ENCODE assay signal across 1 cellular context in genomic region chr1:21439721-21440629, GRCh38.
TF ChIP-seq lines count a peak whose summit lies in the region.

Gene NBPF3 (plus strand): TSS chr1:21440137. CDS start chr1:21445087, 4,950 bp downstream.

TF ChIP-seq in K562, 482 proteins besides CTCF, POLR2A, EP300 and RAD21 (continued from another document and continues in another):
- no peak for TF ChIP-seq E2F8 (IDR thresholded peaks at IDR 0.05; ENCODE audit: low read depth, partially characterized antibody)
- TF ChIP-seq NELFE (IDR thresholded peaks at IDR 0.05; ENCODE audit: insufficient read depth, insufficient read length) = no peak
- no peak for TF ChIP-seq ATF2 (CRISPR knock-in tag; IDR thresholded peaks at IDR 0.05)
- TF ChIP-seq E2F6 (IDR thresholded peaks at IDR 0.05; ENCODE audit: borderline replicate concordance in 1 of 2, extremely low read depth in 1 of 2, insufficient read depth in 1 of 2, insufficient read length in 1 of 2, low read depth in 1 of 2, low read length in 1 of 2, poor library complexity in 1 of 2, severe bottlenecking in 1 of 2) = peak; percentile 11 to 27
- TF ChIP-seq E2F5 (CRISPR knock-in tag; IDR thresholded peaks at IDR 0.05) = no peak
- no peak for TF ChIP-seq NFRKB (IDR thresholded peaks at IDR 0.05; ENCODE audit: low read depth)
- no peak for TF ChIP-seq RUNX1 (IDR thresholded peaks at IDR 0.05; ENCODE audit: low read depth)
- 0 out of 4 replicates have a peak, but pooled peaks of 1 of the 2 experiments have one; percentile 26 for TF ChIP-seq FOXK2 (conservative IDR thresholded peaks at IDR 0.05 in 1 of 2, IDR thresholded peaks at IDR 0.05 in 1 of 2; ENCODE audit: low read depth in 2 of 2)
- no peak for TF ChIP-seq MLX (CRISPR knock-in tag; conservative IDR thresholded peaks at IDR 0.05)
- TF ChIP-seq E2F4 (CRISPR knock-in tag; IDR thresholded peaks at IDR 0.05; ENCODE audit: low read depth) = no peak
- TF ChIP-seq FOXA1 (IDR thresholded peaks at IDR 0.05; ENCODE audit: borderline replicate concordance) = no peak
- TF ChIP-seq DDX20 (tag; IDR thresholded peaks at IDR 0.05; ENCODE audit: low read depth) = no peak
- no peak for TF ChIP-seq HEY1 (CRISPR knock-in tag; IDR thresholded peaks at IDR 0.05; ENCODE audit: borderline replicate concordance)
- no peak for TF ChIP-seq SMARCA5 (IDR thresholded peaks at IDR 0.05)
- TF ChIP-seq KDM2B (CRISPR knock-in tag; IDR thresholded peaks at IDR 0.05) = no peak
- no peak for TF ChIP-seq SLC30A9 (CRISPR knock-in tag; IDR thresholded peaks at IDR 0.05)
- TF ChIP-seq ZKSCAN3 (CRISPR knock-in tag; IDR thresholded peaks at IDR 0.05) = no peak
- no peak for TF ChIP-seq ZNF830 (CRISPR knock-in tag; IDR thresholded peaks at IDR 0.05)
- no peak for TF ChIP-seq RNF2 (IDR thresholded peaks at IDR 0.05)
- no peak for TF ChIP-seq RERE (CRISPR knock-in tag; IDR thresholded peaks at IDR 0.05; ENCODE audit: borderline replicate concordance)
- TF ChIP-seq ZBTB5 (IDR thresholded peaks at IDR 0.05) = no peak
- TF ChIP-seq TCF15 (CRISPR knock-in tag; IDR thresholded peaks at IDR 0.05) = no peak
- no peak for TF ChIP-seq ZNF76 (CRISPR knock-in tag; IDR thresholded peaks at IDR 0.05; ENCODE audit: borderline replicate concordance)
- TF ChIP-seq SRSF7 (optimal IDR thresholded peaks at IDR 0.05; ENCODE audit: low read depth, low read length) = no peak
- TF ChIP-seq ZNF584 (CRISPR knock-in tag; IDR thresholded peaks at IDR 0.05; ENCODE audit: low read depth) = no peak
- no peak for TF ChIP-seq ZNF398 (CRISPR knock-in tag; IDR thresholded peaks at IDR 0.05)
- TF ChIP-seq ZNF165 (CRISPR knock-in tag; IDR thresholded peaks at IDR 0.05; ENCODE audit: borderline replicate concordance) = no peak
- TF ChIP-seq ZNF24 (IDR thresholded peaks at IDR 0.05) = no peak
- no peak for TF ChIP-seq ZC3H11A (IDR thresholded peaks at IDR 0.05; ENCODE audit: low read depth, low read length)
- no peak for TF ChIP-seq EGR1 (conservative IDR thresholded peaks at IDR 0.05)
- TF ChIP-seq ZNF12 (CRISPR knock-in tag; IDR thresholded peaks at IDR 0.05) = no peak
- no peak for TF ChIP-seq NFIC (IDR thresholded peaks at IDR 0.05)
- TF ChIP-seq ZNF263 (CRISPR knock-in tag; IDR thresholded peaks at IDR 0.05; ENCODE audit: borderline replicate concordance) = no peak
- no peak for TF ChIP-seq HNRNPK (IDR thresholded peaks at IDR 0.05; ENCODE audit: low read depth, low read length, poor library complexity, severe bottlenecking)
- TF ChIP-seq DNMT1 (IDR thresholded peaks at IDR 0.05) = no peak
- TF ChIP-seq MXI1 (IDR thresholded peaks at IDR 0.05; ENCODE audit: low read depth, low read length) = 0 out of 2 replicates have a peak, but pooled peaks have one; percentile 21
- TF ChIP-seq GATAD2A (IDR thresholded peaks at IDR 0.05) = no peak
- no peak for TF ChIP-seq ZNF561 (CRISPR knock-in tag; conservative IDR thresholded peaks at IDR 0.05)
- TF ChIP-seq NCOR1 (IDR thresholded peaks at IDR 0.05) = no peak
- TF ChIP-seq MED1 (CRISPR knock-in tag; IDR thresholded peaks at IDR 0.05; ENCODE audit: borderline replicate concordance) = no peak
- TF ChIP-seq FIP1L1 (IDR thresholded peaks at IDR 0.05; ENCODE audit: low read depth, low read length, poor library complexity, severe bottlenecking) = peak; percentile 27
- no peak for TF ChIP-seq U2AF2 (optimal IDR thresholded peaks at IDR 0.05; ENCODE audit: low read depth, low read length)
- no peak for TF ChIP-seq FOXJ2 (tag; IDR thresholded peaks at IDR 0.05)
- TF ChIP-seq HNRNPLL (IDR thresholded peaks at IDR 0.05; ENCODE audit: low read depth, low read length, poor library complexity, severe bottlenecking) = no peak
- TF ChIP-seq NFYB (IDR thresholded peaks at IDR 0.05; ENCODE audit: extremely low read depth, insufficient read length) = no peak
- no peak for TF ChIP-seq POLR2H (tag; IDR thresholded peaks at IDR 0.05; ENCODE audit: low read depth)
- TF ChIP-seq BRD4 (IDR thresholded peaks at IDR 0.05) = no peak
- TF ChIP-seq ZNF121 (CRISPR knock-in tag; conservative IDR thresholded peaks at IDR 0.05) = no peak
- TF ChIP-seq MCM2 (IDR thresholded peaks at IDR 0.05; ENCODE audit: low read depth) = no peak
- TF ChIP-seq ZNF589 (CRISPR knock-in tag; IDR thresholded peaks at IDR 0.05; ENCODE audit: low read depth) = no peak
- no peak for TF ChIP-seq ATF1 (CRISPR knock-in tag; IDR thresholded peaks at IDR 0.05)
- no peak for TF ChIP-seq ATF1 (tag; IDR thresholded peaks at IDR 0.05)
